Comparison of ENCODE assay signal across 9 cellular contexts in genomic region chr6:23414204-23414501, GRCh38.
DNase-seq lines count a peak whose midpoint lies in the region; ATAC-seq and TF ChIP-seq lines count a peak whose summit lies in the region.
"Had no signal": no experiment of that assay in that cellular context is flagged by ENCODE, and none has a peak within 500 bp of the region (broad histone marks: within the 10 kb centered on the region; RNA-seq: fewer than 3 reads in every experiment).

No MANE protein-coding gene starts in this region.

- H3K36me3 ChIP-seq in right atrium auricular region (no peaks in the 10 kb centered on the region), thyroid gland (no peaks in the 10 kb centered on the region)

- TF ChIP-seq CTCF in right atrium auricular region (IDR thresholded peaks at IDR 0.05) (peak in 1 of 2 donors; percentile 57), thyroid gland (IDR thresholded peaks at IDR 0.05) (peak in 5 of 6 experiments; percentile 18 to 77 (median 50))

- peaks cover 0 to 9% of the 10 kb centered on the region in 2 donors for H3K4me1 ChIP-seq in right atrium auricular region
- peaks cover 0 to 3% of the 10 kb centered on the region in 2 donors for H3K4me1 ChIP-seq in thyroid gland
- H3K4me1 ChIP-seq: Caco-2 had no signal

- H3K9me3 ChIP-seq in right atrium auricular region (no peaks in the 10 kb centered on the region), thyroid gland (no peaks in the 10 kb centered on the region)
- H3K9me3 ChIP-seq: Caco-2 had no signal

- TF ChIP-seq POLR2A in thyroid gland (IDR thresholded peaks at IDR 0.05), result no peak

- H3K4me3 ChIP-seq in right atrium auricular region, result no peak overlapping the region
- H3K4me3 ChIP-seq in thyroid gland (replicated peaks in 1 of 3), result no peak overlapping the region

- H3K27me3 ChIP-seq in right atrium auricular region, result no peaks in the 10 kb centered on the region
- no peaks in the 10 kb centered on the region for H3K27me3 ChIP-seq in thyroid gland

- peaks cover 12% of the 10 kb centered on the region for H3K9me3 Mint-ChIP-seq in activated T-helper 17 cell treated with anti-CD3 and anti-CD28 coated beads, Interleukin-2, amount 50 U/mL, for 72 hours
- H3K9me3 Mint-ChIP-seq in activated T-helper 2 cell treated with anti-CD3 and anti-CD28 coated beads, Interferon-gamma antibody, Interleukin-2, Interleukin-4, amounts not matched to agents 10 μg/mL and 5 μg/mL and 100 μg/mL, durations not matched to agents 14 hours and 24 hours and 36 hours, result no peaks in the 10 kb centered on the region

- no peaks in the 10 kb centered on the region for H3K4me1 Mint-ChIP-seq in activated T-helper 17 cell treated with anti-CD3 and anti-CD28 coated beads, Interleukin-2, amount 50 U/mL, for 72 hours
- no peaks in the 10 kb centered on the region for H3K4me1 Mint-ChIP-seq in activated T-helper 2 cell treated with anti-CD3 and anti-CD28 coated beads, Interferon-gamma antibody, Interleukin-2, Interleukin-4, amounts not matched to agents 10 μg/mL and 5 μg/mL and 100 μg/mL, durations not matched to agents 14 hours and 24 hours and 36 hours (ENCODE audit: low read depth)

- ATAC-seq in Right ventricle myocardium inferior (peak; percentile 52), GM18909 (IDR thresholded peaks at IDR 0.05; ENCODE audit: poor library complexity, unreplicated experiment) (no peak)
- ATAC-seq in activated T-helper 17 cell treated with anti-CD3 and anti-CD28 coated beads, Interleukin-2, amount 50 U/mL, for 72 hours (replicated peaks), result no peak

- no peaks in the 10 kb centered on the region for H3K36me3 Mint-ChIP-seq in activated T-helper 17 cell treated with anti-CD3 and anti-CD28 coated beads, Interleukin-2, amount 50 U/mL, for 72 hours (ENCODE audit: low read depth)
- H3K36me3 Mint-ChIP-seq in activated T-helper 2 cell treated with anti-CD3 and anti-CD28 coated beads, Interferon-gamma antibody, Interleukin-2, Interleukin-4, amounts not matched to agents 10 μg/mL and 5 μg/mL and 100 μg/mL, durations not matched to agents 14 hours and 24 hours and 36 hours (ENCODE audit: low read depth), result no peaks in the 10 kb centered on the region

- H3K27ac ChIP-seq in right atrium auricular region (no peak overlapping the region), thyroid gland (no peak overlapping the region)

- H3K27me3 Mint-ChIP-seq in activated T-helper 17 cell treated with anti-CD3 and anti-CD28 coated beads, Interleukin-2, amount 50 U/mL, for 72 hours, result no peaks in the 10 kb centered on the region
- H3K27me3 Mint-ChIP-seq in activated T-helper 2 cell treated with anti-CD3 and anti-CD28 coated beads, Interferon-gamma antibody, Interleukin-2, Interleukin-4, amounts not matched to agents 10 μg/mL and 5 μg/mL and 100 μg/mL, durations not matched to agents 14 hours and 24 hours and 36 hours (ENCODE audit: low read depth), result no peaks in the 10 kb centered on the region

- intact Hi-C loops in Right ventricle myocardium inferior (cut with DNase I), result loop anchor here (10.0 kb wide), 1 partner anchor 1819 kb away; the partner anchor contains the start of gene SOX4
- intact Hi-C loops in thyroid gland (cut with DNase I), result no loop called here
- intact Hi-C loops in activated T-helper 2 cell treated with anti-CD3 and anti-CD28 coated beads, Interferon-gamma antibody, Interleukin-2, Interleukin-4, amounts not matched to agents 10 μg/mL and 5 μg/mL and 100 μg/mL, durations not matched to agents 14 hours and 24 hours and 36 hours (cut with micrococcal nuclease), result no loop called here

- no peak overlapping the region for H3K27ac Mint-ChIP-seq in activated T-helper 17 cell treated with anti-CD3 and anti-CD28 coated beads, Interleukin-2, amount 50 U/mL, for 72 hours
- no peak overlapping the region for H3K27ac Mint-ChIP-seq in activated T-helper 2 cell treated with anti-CD3 and anti-CD28 coated beads, Interferon-gamma antibody, Interleukin-2, Interleukin-4, amounts not matched to agents 10 μg/mL and 5 μg/mL and 100 μg/mL, durations not matched to agents 14 hours and 24 hours and 36 hours

- no peak overlapping the region for H3K4me3 Mint-ChIP-seq in activated T-helper 17 cell treated with anti-CD3 and anti-CD28 coated beads, Interleukin-2, amount 50 U/mL, for 72 hours
- no peak overlapping the region for H3K4me3 Mint-ChIP-seq in activated T-helper 2 cell treated with anti-CD3 and anti-CD28 coated beads, Interferon-gamma antibody, Interleukin-2, Interleukin-4, amounts not matched to agents 10 μg/mL and 5 μg/mL and 100 μg/mL, durations not matched to agents 14 hours and 24 hours and 36 hours (ENCODE audit: low read depth)

- no peak for DNase-seq in Right ventricle myocardium inferior (ENCODE audit: missing footprints)
- no peak for DNase-seq in right atrium auricular region (ENCODE audit: low spot score)
- peak; percentile 68 for DNase-seq in NCI-H69 (lab: John Stamatoyannopoulos, UW)
- peak; percentile 87 for DNase-seq in fibroblast of gingiva (ENCODE audit: low read depth)
- peak in 1 of 2 donors; percentile 3 for DNase-seq in thyroid gland
- no peak for DNase-seq in activated T-helper 2 cell treated with anti-CD3 and anti-CD28 coated beads, Interferon-gamma antibody, Interleukin-2, Interleukin-4, amounts not matched to agents 10 μg/mL and 5 μg/mL and 100 μg/mL, durations not matched to agents 14 hours and 24 hours and 36 hours (ENCODE audit: low spot score)

Comparison
In these comparisons a context has a peak if more than half of its experiments do, and no peak if none do; other contexts are left out.
1. DNase-seq: peak in NCI-H69 (single experiment) and fibroblast of gingiva (single experiment); none in Right ventricle myocardium inferior (single experiment), right atrium auricular region (single experiment) and activated T-helper 2 cell treated with anti-CD3 and anti-CD28 coated beads, Interferon-gamma antibody, Interleukin-2, Interleukin-4, amounts not matched to agents 10 μg/mL and 5 μg/mL and 100 μg/mL, durations not matched to agents 14 hours and 24 hours and 36 hours (single experiment).